ENCODE assay signal across 1 cellular context in genomic region chr4:15873117-15873516, GRCh38.
TF ChIP-seq lines count a peak whose summit lies in the region.

No MANE protein-coding gene starts in this region.

TF ChIP-seq in HepG2, 621 proteins besides CTCF, POLR2A, EP300 and RAD21 (continued from another document):
- TF ChIP-seq ZKSCAN5 (CRISPR knock-in tag; IDR thresholded peaks at IDR 0.05) = no peak
- no peak for TF ChIP-seq ZNF431 (CRISPR knock-in tag; IDR thresholded peaks at IDR 0.05; ENCODE audit: borderline replicate concordance, low read depth)
- no peak for TF ChIP-seq MYC (CRISPR knock-in tag; IDR thresholded peaks at IDR 0.05; ENCODE audit: borderline replicate concordance)
- TF ChIP-seq SMARCE1 (IDR thresholded peaks at IDR 0.05; ENCODE audit: borderline replicate concordance) = no peak
- no peak for TF ChIP-seq YEATS2 (CRISPR knock-in tag; IDR thresholded peaks at IDR 0.05; ENCODE audit: borderline replicate concordance)
- no peak for TF ChIP-seq MED1 (CRISPR knock-in tag; IDR thresholded peaks at IDR 0.05)
- TF ChIP-seq ZBTB49 (CRISPR knock-in tag; IDR thresholded peaks at IDR 0.05; ENCODE audit: borderline replicate concordance) = no peak
- no peak for TF ChIP-seq ZNF160 (CRISPR knock-in tag; IDR thresholded peaks at IDR 0.05)
- no peak for TF ChIP-seq ZNF569 (CRISPR knock-in tag; IDR thresholded peaks at IDR 0.05; ENCODE audit: borderline replicate concordance)
- no peak for TF ChIP-seq CSRNP2 (CRISPR knock-in tag; conservative IDR thresholded peaks at IDR 0.05; ENCODE audit: low read depth)
